ENCODE assay signal across 8 cellular contexts in genomic region chr14:35403085-35403396, GRCh38. TPM values are rescaled to one million over a fixed set of nuclear protein-coding genes. Genes with fewer than 3 reads are reported as not detected.
DNase-seq lines count a peak whose midpoint lies in the region; ATAC-seq, FAIRE-seq and TF ChIP-seq lines count a peak whose summit lies in the region.

No MANE protein-coding gene starts in this region.

- TF ChIP-seq POLR2A in breast epithelium (IDR thresholded peaks at IDR 0.05) = no peak
- no peak for TF ChIP-seq POLR2A in lower leg skin (IDR thresholded peaks at IDR 0.05)

- H3K27me3 Mint-ChIP-seq in CD14-positive monocyte (ENCODE audit: low read depth in 3 of 3) = peaks cover under 1 to 11% (median 6%) of the 10 kb centered on the region in 3 donors
- H3K27me3 Mint-ChIP-seq in stimulated activated naive B cell treated with anti-CD40 and anti-IgM and Interleukin-4, amounts not matched to agents 10 μg/mL and 1 μg/mL and 100 μg/mL, for 72 hours = no peaks in the 10 kb centered on the region

- WGBS in lower leg skin, 2 donors = 6 to 10% methylated on average over 7 of the region's 7 CpGs

- H3K4me1 Mint-ChIP-seq in CD14-positive monocyte = peaks cover 69% of the 10 kb centered on the region
- peaks cover 49 to 83% of the 10 kb centered on the region in 2 donors for H3K4me1 Mint-ChIP-seq in stimulated activated naive B cell treated with anti-CD40 and anti-IgM and Interleukin-4, amounts not matched to agents 10 μg/mL and 1 μg/mL and 100 μg/mL, for 72 hours

- H3K4me1 ChIP-seq in breast epithelium = peaks cover 0 to 21% of the 10 kb centered on the region in 2 donors

- peak overlapping the region; percentile 97 to 99 (median 99) for H3K27ac Mint-ChIP-seq in CD14-positive monocyte
- H3K27ac Mint-ChIP-seq in stimulated activated naive B cell treated with anti-CD40 and anti-IgM and Interleukin-4, amounts not matched to agents 10 μg/mL and 1 μg/mL and 100 μg/mL, for 72 hours = peak overlapping the region; percentile 94

- intact Hi-C loops in CD14-positive monocyte (cut with micrococcal nuclease) = loop anchor here (5.0 to 10.0 kb wide), 3 partner anchors 58 to 281 kb away; partner anchors contain the start of genes PPP2R3C (in 1 of the 2) and PRORP (in 1 of the 2)
- intact Hi-C loops in breast epithelium (cut with DNase I; ENCODE audit: low total_unique reads) = loop anchor here (5.0 kb wide), 1 partner anchor 66 kb away; no protein-coding TSS in a partner anchor
- intact Hi-C loops in lower leg skin (cut with DNase I; ENCODE audit: low total_unique reads) = loop anchor here (5.0 to 10.0 kb wide), 2 partner anchors 66 to 168 kb away; no protein-coding TSS in a partner anchor

- H3K4me3 Mint-ChIP-seq in CD14-positive monocyte = peak overlapping the region; percentile 93 to 99
- H3K4me3 Mint-ChIP-seq in stimulated activated naive B cell treated with anti-CD40 and anti-IgM and Interleukin-4, amounts not matched to agents 10 μg/mL and 1 μg/mL and 100 μg/mL, for 72 hours = peak overlapping the region; percentile 96 to 100

- peak overlapping the region; percentile 97 to 99 for H3K27ac ChIP-seq in breast epithelium

- no peak for DNase-seq in CD14-positive monocyte (ENCODE audit: low spot score)
- peak; percentile 10 for DNase-seq in RPMI8226
- DNase-seq in breast epithelium (ENCODE audit: low spot score in 2 of 2) = no peak
- peak in 1 of 2 donors; percentile 46 for DNase-seq in lower leg skin (ENCODE audit: low spot score in 2 of 2)
- no peak for DNase-seq in stimulated activated naive B cell treated with anti-CD40 and anti-IgM and Interleukin-4, amounts not matched to agents 10 μg/mL and 1 μg/mL and 100 μg/mL, for 72 hours
- DNase-seq in HTR-8/SVneo (ENCODE audit: insufficient read length, low spot score) = no peak
- no peak for DNase-seq in DMS 273 treated with DMSO at 0.1 percent for 48 hours (lab: John Stamatoyannopoulos, UW)

- no peaks in the 10 kb centered on the region for H3K27me3 ChIP-seq in breast epithelium

- TF ChIP-seq CTCF in CD14-positive monocyte (IDR thresholded peaks at IDR 0.05) = no peak
- no peak for TF ChIP-seq CTCF in breast epithelium (IDR thresholded peaks at IDR 0.05)
- no peak for TF ChIP-seq CTCF in lower leg skin (IDR thresholded peaks at IDR 0.05)

- H3K9me3 ChIP-seq in breast epithelium = no peaks in the 10 kb centered on the region

- peaks cover 24% of the 10 kb centered on the region for H3K36me3 ChIP-seq in breast epithelium

- no peak for FAIRE-seq in HTR-8/SVneo (lab: Jason Lieb, UNC)

- H3K9me3 Mint-ChIP-seq in CD14-positive monocyte = peaks cover 0 to 8% (median 6%) of the 10 kb centered on the region in 7 donors
- no peaks in the 10 kb centered on the region for H3K9me3 Mint-ChIP-seq in stimulated activated naive B cell treated with anti-CD40 and anti-IgM and Interleukin-4, amounts not matched to agents 10 μg/mL and 1 μg/mL and 100 μg/mL, for 72 hours

- peak overlapping the region; percentile 69 to 99 (median 84) for H3K4me3 ChIP-seq in breast epithelium
- peak overlapping the region; percentile 78 for H3K4me3 ChIP-seq in lower leg skin (ENCODE audit: low read depth, poor library complexity, severe bottlenecking)

- no peak for ATAC-seq in stimulated activated naive B cell treated with anti-CD40 and anti-IgM and Interleukin-4, amounts not matched to agents 10 μg/mL and 1 μg/mL and 100 μg/mL, for 72 hours (replicated peaks)
- ATAC-seq in HG03095 (IDR thresholded peaks at IDR 0.05; ENCODE audit: unreplicated experiment) = no peak

- H3K36me3 Mint-ChIP-seq in CD14-positive monocyte = peaks cover 42 to 44% of the 10 kb centered on the region in 2 donors
- peaks cover 40 to 51% of the 10 kb centered on the region in 2 donors for H3K36me3 Mint-ChIP-seq in stimulated activated naive B cell treated with anti-CD40 and anti-IgM and Interleukin-4, amounts not matched to agents 10 μg/mL and 1 μg/mL and 100 μg/mL, for 72 hours

RNA-seq across cellular contexts. Expression of gene NFKBIA, which starts 1.5 kb away (rescaled TPM):
- polyA plus RNA-seq in CD14-positive monocyte = 100 to 1,000 TPM; 868 to 935 TPM
- total RNA-seq in breast epithelium (100 to 1,000 TPM; 418 to 546 (median 422) TPM), lower leg skin (100 to 1,000 TPM; 431 to 923 (median 565) TPM)
